1 cellular context compared by ENCODE assay signal in genomic region chr1:169889871-169890270, GRCh38.
TF ChIP-seq lines count a peak whose summit lies in the region.

No MANE protein-coding gene starts in this region.

TF ChIP-seq in K562, 482 proteins besides CTCF, POLR2A, EP300 and RAD21 (continued from another document):
- TF ChIP-seq FOXK1 (CRISPR knock-in tag; IDR thresholded peaks at IDR 0.05; ENCODE audit: borderline replicate concordance) = no peak
